Comparison of ENCODE assay signal across 1 cellular context in genomic region chr14:89721330-89721729, GRCh38.
TF ChIP-seq lines count a peak whose summit lies in the region.

No MANE protein-coding gene starts in this region.

TF ChIP-seq in SK-N-SH treated with all-trans-retinoic acid at 6 μM for 48 hours, 23 proteins besides CTCF, POLR2A, EP300 and RAD21 (continued from another document):
- TF ChIP-seq POU6F1 (CRISPR knock-in tag; IDR thresholded peaks at IDR 0.05; ENCODE audit: borderline replicate concordance, low read depth) (no peak), ZNF565 (CRISPR knock-in tag; conservative IDR thresholded peaks at IDR 0.05; ENCODE audit: low read depth) (no peak), ZNF8 (CRISPR knock-in tag; IDR thresholded peaks at IDR 0.05) (no peak), OSR1 (CRISPR knock-in tag; IDR thresholded peaks at IDR 0.05) (no peak), ZC3H10 (CRISPR knock-in tag; IDR thresholded peaks at IDR 0.05) (no peak), TSHZ2 (CRISPR knock-in tag; IDR thresholded peaks at IDR 0.05) (no peak), BACH2 (CRISPR knock-in tag; IDR thresholded peaks at IDR 0.05; ENCODE audit: borderline replicate concordance) (no peak), ZFP3 (CRISPR knock-in tag; IDR thresholded peaks at IDR 0.05) (no peak), ZNF70 (CRISPR knock-in tag; IDR thresholded peaks at IDR 0.05) (no peak), GLIS3 (CRISPR knock-in tag; IDR thresholded peaks at IDR 0.05) (no peak)
